In genomic region chr7:27836525-27836924, GRCh38 we compare ENCODE assay signal across 19 cellular contexts.
DNase-seq lines count a peak whose midpoint lies in the region; ATAC-seq and TF ChIP-seq lines count a peak whose summit lies in the region.
"Had no signal": no experiment of that assay in that cellular context is flagged by ENCODE, and none has a peak within 500 bp of the region (broad histone marks: within the 10 kb centered on the region; RNA-seq: fewer than 3 reads in every experiment).

No MANE protein-coding gene starts in this region.

- H3K27ac Mint-ChIP-seq in T-cell (peak overlapping the region; percentile 18 to 60), immature natural killer cell (peak overlapping the region; percentile 40 to 88 (median 66)), nephron progenitor cell (peak overlapping the region; percentile 11)

- H3K27me3 Mint-ChIP-seq in T-cell (no peaks in the 10 kb centered on the region), immature natural killer cell (ENCODE audit: low read depth in 3 of 3) (peaks cover 0 to 13% (median 7%) of the 10 kb centered on the region in 3 donors), nephron progenitor cell (ENCODE audit: low read depth, poor library complexity) (peaks cover 3% of the 10 kb centered on the region)

- H3K4me3 Mint-ChIP-seq in T-cell (no peak overlapping the region), immature natural killer cell (no peak overlapping the region), nephron progenitor cell (no peak overlapping the region)

- TF ChIP-seq CTCF in SK-N-SH (IDR thresholded peaks at IDR 0.05) (no peak), nephron progenitor cell (IDR thresholded peaks at IDR 0.05) (no peak)

- CTCF ChIA-PET in SK-N-SH (lab: Yijun Ruan, JAX) (interaction anchor here (1.3 to 1.6 kb wide), 2 partner anchors 24 to 74 kb away, joined by 5 read pairs; no protein-coding TSS in a partner anchor), T-cell (lab: Charles Lee) (interaction anchor here in 1 of 2 donors (1.1 kb wide), 1 partner anchor 282 kb away, joined by 3 read pairs; no protein-coding TSS in a partner anchor)

- no peak for TF ChIP-seq EP300 in SK-N-SH (IDR thresholded peaks at IDR 0.05; ENCODE audit: borderline replicate concordance in 1 of 2, low read depth in 1 of 2, low read length in 1 of 2)

- H3K27me3 ChIP-seq in SK-N-SH (ENCODE audit: insufficient read depth): no peaks in the 10 kb centered on the region
- H3K27me3 ChIP-seq: Peyer's patch had no signal

- H3F3A ChIP-seq in SK-N-SH (replicated peaks; ENCODE audit: insufficient read depth): peaks cover 5% of the 10 kb centered on the region

- TF ChIP-seq RAD21 in SK-N-SH (IDR thresholded peaks at IDR 0.05; ENCODE audit: low read length): no peak

- H3K4me2 ChIP-seq in SK-N-SH: no peak overlapping the region

- no peak for ATAC-seq in SK-N-SH treated with all-trans-retinoic acid at 6 μM for 48 hours
- no peak for ATAC-seq in T-cell (replicated peaks in 1 of 4)
- no peak for ATAC-seq in HG02885 (IDR thresholded peaks at IDR 0.05; ENCODE audit: poor library complexity, unreplicated experiment)
- ATAC-seq in activated CD4-positive, CD25-positive, alpha-beta regulatory T cell treated with anti-CD3 and anti-CD28 coated beads, Interleukin-2, amount 50 U/mL, for 24 hours: no peak
- ATAC-seq: Right ventricle myocardium inferior had no signal

- no peak for DNase-seq in SK-N-SH
- DNase-seq in T-cell: no peak
- no peak for DNase-seq in immature natural killer cell
- no peak for DNase-seq in nephron progenitor cell
- no peak for DNase-seq in NK-92 (lab: John Stamatoyannopoulos, UW; ENCODE audit: unreplicated experiment)
- DNase-seq: IMR-90, Kasumi-1, MM.1S, NCI-H1105, NCI-H1694, NCI-H2107, NCI-H226, NCI-H524 treated with DMSO at 0.1 percent for 48 hours, Peyer's patch had no signal

- POLR2A ChIA-PET in SK-N-SH (lab: Yijun Ruan, JAX) (no interaction called here), T-cell (lab: Charles Lee) (interaction anchor here in 1 of 2 donors (0.5 kb wide), 1 partner anchor 878 kb away, joined by 5 read pairs; no protein-coding TSS in a partner anchor)

- H3K4me3 ChIP-seq in SK-N-SH (ENCODE audit: low read depth in 2 of 2, low read length in 1 of 2): no peak overlapping the region
- H3K4me3 ChIP-seq: Peyer's patch had no signal

- no peaks in the 10 kb centered on the region for H3K9me2 ChIP-seq in SK-N-SH

- H3K36me3 ChIP-seq in SK-N-SH (replicated peaks in 1 of 2; ENCODE audit: control insufficient read depth in 1 of 2, insufficient read depth in 2 of 2, low read length in 1 of 2): peaks cover 20 to 29% of the 10 kb centered on the region in 2 experiments

- H3K27ac ChIP-seq in SK-N-SH (ENCODE audit: low read depth in 2 of 2, low read length in 1 of 2): no peak overlapping the region
- H3K27ac ChIP-seq: 22Rv1, Peyer's patch had no signal

- H3K4me1 Mint-ChIP-seq in T-cell (peaks cover 19 to 25% (median 21%) of the 10 kb centered on the region in 3 donors), immature natural killer cell (peaks cover 12 to 33% of the 10 kb centered on the region in 2 donors), nephron progenitor cell (peaks cover 49% of the 10 kb centered on the region)

- H3K9me3 Mint-ChIP-seq in T-cell: no peaks in the 10 kb centered on the region
- H3K9me3 Mint-ChIP-seq in immature natural killer cell: no peaks in the 10 kb centered on the region
- no peaks in the 10 kb centered on the region for H3K9me3 Mint-ChIP-seq in nephron progenitor cell

- no peak overlapping the region for H2AFZ ChIP-seq in SK-N-SH (ENCODE audit: low read depth)

- WGBS in SK-N-SH (ENCODE audit: low lambda C conversion rate): 94% methylated on average over 2 of the region's 2 CpGs

- no peaks in the 10 kb centered on the region; a peak in 1 of 4 replicates for H3K4me1 ChIP-seq in SK-N-SH (ENCODE audit: control insufficient read depth in 1 of 2, insufficient read depth in 2 of 2, low read depth in 1 of 2, low read length in 1 of 2)
- H3K4me1 ChIP-seq: Peyer's patch had no signal

- H4K20me1 ChIP-seq in SK-N-SH (ENCODE audit: insufficient read depth): no peaks in the 10 kb centered on the region

- H3K9me3 ChIP-seq in SK-N-SH: no peaks in the 10 kb centered on the region
- H3K9me3 ChIP-seq: Peyer's patch had no signal

- H3K36me3 Mint-ChIP-seq in T-cell (peaks cover 36% of the 10 kb centered on the region), immature natural killer cell (peaks cover 5 to 42% (median 15%) of the 10 kb centered on the region in 3 donors), nephron progenitor cell (ENCODE audit: low read depth) (no peaks in the 10 kb centered on the region)

- H3K79me2 ChIP-seq in SK-N-SH (ENCODE audit: insufficient read depth): no peaks in the 10 kb centered on the region

- no peak overlapping the region for H3K9ac ChIP-seq in SK-N-SH

TF ChIP-seq in SK-N-SH, 30 proteins besides CTCF, POLR2A, EP300 and RAD21:
- TF ChIP-seq RFX5 (IDR thresholded peaks at IDR 0.05; ENCODE audit: low read length): no peak
- TF ChIP-seq POLR2AphosphoS5 (IDR thresholded peaks at IDR 0.05; ENCODE audit: low read depth, low read length): peak; percentile 12; the same call in 1 of the 2 replicates
TF ChIP-seq in SK-N-SH: peak in this region for 1.

TF ChIP-seq in SK-N-SH treated with all-trans-retinoic acid at 6 μM for 48 hours, 23 proteins besides CTCF, POLR2A, EP300 and RAD21:
- no peak for TF ChIP-seq ZNF70 (CRISPR knock-in tag; IDR thresholded peaks at IDR 0.05)
- TF ChIP-seq BACH2 (CRISPR knock-in tag; IDR thresholded peaks at IDR 0.05; ENCODE audit: borderline replicate concordance): no peak
- no peak for TF ChIP-seq ZFP30 (CRISPR knock-in tag; IDR thresholded peaks at IDR 0.05)
- no peak for TF ChIP-seq TCF4 (CRISPR knock-in tag; IDR thresholded peaks at IDR 0.05; ENCODE audit: borderline replicate concordance)
- TF ChIP-seq CREB5 (CRISPR knock-in tag; IDR thresholded peaks at IDR 0.05; ENCODE audit: low read depth): no peak
- no peak for TF ChIP-seq ZFP3 (CRISPR knock-in tag; IDR thresholded peaks at IDR 0.05)
- TF ChIP-seq ISL1 (CRISPR knock-in tag; IDR thresholded peaks at IDR 0.05): no peak
- TF ChIP-seq SNAI2 (CRISPR knock-in tag; IDR thresholded peaks at IDR 0.05): no peak
- TF ChIP-seq PATZ1 (CRISPR knock-in tag; IDR thresholded peaks at IDR 0.05; ENCODE audit: borderline replicate concordance): no peak
- TF ChIP-seq TOX (CRISPR knock-in tag; IDR thresholded peaks at IDR 0.05; ENCODE audit: borderline replicate concordance): no peak
- no peak for TF ChIP-seq ESRRG (CRISPR knock-in tag; IDR thresholded peaks at IDR 0.05)
- TF ChIP-seq PPARA (CRISPR knock-in tag; IDR thresholded peaks at IDR 0.05; ENCODE audit: borderline replicate concordance): no peak

Comparison
In these comparisons a context has a peak if more than half of its experiments do, and no peak if none do; other contexts are left out.
1. H3K27ac Mint-ChIP-seq: peak in every context shown above with its lines; median percentile 66 in immature natural killer cell; 39 in T-cell; 11 in nephron progenitor cell.